ENCODE assay signal across 8 cellular contexts in genomic region chr6:107657755-107658461, GRCh38.
DNase-seq lines count a peak whose midpoint lies in the region; ATAC-seq and TF ChIP-seq lines count a peak whose summit lies in the region.

No MANE protein-coding gene starts in this region.

- H3K27me3 Mint-ChIP-seq in central memory CD8-positive, alpha-beta T cell, result peaks cover 9% of the 10 kb centered on the region

- H2AK5ac ChIP-seq in IMR-90 (ENCODE audit: low read depth, low read length), result no peak overlapping the region

- peak overlapping the region; percentile 31 for H2BK120ac ChIP-seq in IMR-90 (ENCODE audit: low read depth, low read length)

- H3K4me2 ChIP-seq in IMR-90 (ENCODE audit: low read depth, low read length), result peak overlapping the region; percentile 78

- H2BK20ac ChIP-seq in IMR-90 (ENCODE audit: low read depth, low read length), result no peak overlapping the region

- H3K9me3 ChIP-seq in IMR-90 (ENCODE audit: control insufficient read depth, insufficient read depth, low read length), result no peaks in the 10 kb centered on the region
- H3K9me3 ChIP-seq in mucosa of rectum (ENCODE audit: control insufficient read depth in 2 of 2, low read length in 2 of 2), result no peaks in the 10 kb centered on the region

- H4K20me1 ChIP-seq in IMR-90 (ENCODE audit: insufficient read depth, low read length), result peaks cover 6% of the 10 kb centered on the region; the same call in 1 of the 2 replicates

- H3K4me3 Mint-ChIP-seq in central memory CD8-positive, alpha-beta T cell, result peak overlapping the region; percentile 61

- H3K36me3 Mint-ChIP-seq in central memory CD8-positive, alpha-beta T cell (ENCODE audit: insufficient read depth), result no peaks in the 10 kb centered on the region

- peak; percentile 94 for ATAC-seq in GM21447 (IDR thresholded peaks at IDR 0.05; ENCODE audit: unreplicated experiment)
- peak; percentile 90 for ATAC-seq in IMR-90 (ENCODE audit: low read depth)
- ATAC-seq in central memory CD8-positive, alpha-beta T cell (replicated peaks; ENCODE audit: extremely low read depth, poor library complexity, severe bottlenecking), result peak; percentile 74

- no peak overlapping the region for H3K14ac ChIP-seq in IMR-90 (replicated peaks; ENCODE audit: low read depth, low read length)

- H3K9me1 ChIP-seq in IMR-90 (ENCODE audit: insufficient read depth, low read length), result peaks cover 9% of the 10 kb centered on the region

- POLR2A ChIA-PET in IMR-90 (lab: Charles Lee; ENCODE audit: unreplicated experiment), result no interaction called here

- peak; percentile 76 for DNase-seq in EL
- DNase-seq in IMR-90, result peak; percentile 86
- DNase-seq in T-helper 2 cell, result peak in 3 of 5 experiments; percentile 11 to 89 (median 27)
- no peak for DNase-seq in central memory CD8-positive, alpha-beta T cell (ENCODE audit: low spot score in 2 of 2)
- DNase-seq in NCI-H2171 (lab: John Stamatoyannopoulos, UW), result no peak

- peaks cover 0 to 2% of the 10 kb centered on the region in 2 experiments; a peak in 1 of 4 replicates for H3K79me1 ChIP-seq in IMR-90 (ENCODE audit: low read depth in 1 of 2, low read length in 2 of 2)

- no peak for TF ChIP-seq POLR2A in IMR-90 (IDR thresholded peaks at IDR 0.05; ENCODE audit: low read depth, low read length)

- dilution Hi-C loops in IMR-90 (cut with HindIII; ENCODE audit: low sequenced_read_pairs, unreplicated experiment), result no loop called here

- no peak overlapping the region; the same call in 2 of the 3 replicates for H2BK15ac ChIP-seq in IMR-90 (ENCODE audit: low read depth, low read length)

- H3K27me3 ChIP-seq in IMR-90 (ENCODE audit: control insufficient read depth, insufficient read depth, low read length), result no peaks in the 10 kb centered on the region
- H3K27me3 ChIP-seq in mucosa of rectum (ENCODE audit: control insufficient read depth in 2 of 2, insufficient read depth in 2 of 2, low read length in 2 of 2), result peaks cover 0 to 2% of the 10 kb centered on the region in 2 donors

- TF ChIP-seq CTCF in IMR-90 (conservative IDR thresholded peaks at IDR 0.05; ENCODE audit: low read depth, low read length), result peak; percentile 48

- H3K4me1 ChIP-seq in IMR-90 (ENCODE audit: control insufficient read depth, insufficient read depth, low read length), result peaks cover 27% of the 10 kb centered on the region
- H3K4me1 ChIP-seq in mucosa of rectum (ENCODE audit: control insufficient read depth in 2 of 2, insufficient read depth in 2 of 2, low read length in 2 of 2), result peaks cover 14% of the 10 kb centered on the region in 2 donors
- H3K4me1 ChIP-seq in urinary bladder (ENCODE audit: insufficient read depth), result no peaks in the 10 kb centered on the region

- H3K18ac ChIP-seq in IMR-90 (ENCODE audit: low read depth, low read length), result no peak overlapping the region; the same call in 1 of the 2 replicates

- peak; percentile 43 for TF ChIP-seq RAD21 in IMR-90 (IDR thresholded peaks at IDR 0.05; ENCODE audit: low read length)

- H3K36me3 ChIP-seq in IMR-90 (ENCODE audit: control insufficient read depth, insufficient read depth, low read length), result no peaks in the 10 kb centered on the region
- no peaks in the 10 kb centered on the region for H3K36me3 ChIP-seq in mucosa of rectum (ENCODE audit: control insufficient read depth in 2 of 2, insufficient read depth in 2 of 2, low read length in 2 of 2)
- no peaks in the 10 kb centered on the region for H3K36me3 ChIP-seq in urinary bladder (ENCODE audit: insufficient read depth)

- intact Hi-C loops in IMR-90 (cut with micrococcal nuclease), result loop anchor here (1.0 to 5.0 kb wide), 4 partner anchors 168 to 629 kb away; partner anchors contain the start of genes MTRES1 and SOBP

- no peak overlapping the region for H4K91ac ChIP-seq in IMR-90 (ENCODE audit: insufficient read depth, low read depth, low read length)

- H4K5ac ChIP-seq in IMR-90 (ENCODE audit: low read depth, low read length), result no peak overlapping the region; the same call in 1 of the 2 replicates

- H3K23ac ChIP-seq in IMR-90 (ENCODE audit: low read depth, low read length), result no peak overlapping the region

- H3K9me3 Mint-ChIP-seq in central memory CD8-positive, alpha-beta T cell, result no peaks in the 10 kb centered on the region

- CTCF ChIA-PET in IMR-90 (lab: Yijun Ruan, JAX), result interaction anchor here (1.1 to 1.7 kb wide), 3 partner anchors 14 to 340 kb away, joined by 3 to 5 read pairs (median 4); no protein-coding TSS in a partner anchor

- BruUV-seq in IMR-90 (replicated peaks; lab: Mats Ljungman, UMichigan), result no TSS peak

- no peak overlapping the region for H2BK5ac ChIP-seq in IMR-90 (ENCODE audit: low read depth, low read length, poor library complexity, severe bottlenecking)

- H3K27ac ChIP-seq in IMR-90 (ENCODE audit: insufficient read depth, low read length), result peak overlapping the region; percentile 79
- H3K27ac ChIP-seq in mucosa of rectum (ENCODE audit: low read depth in 2 of 2, low read length in 2 of 2), result peak overlapping the region; percentile 28 to 29
- peak overlapping the region; percentile 53 for H3K27ac ChIP-seq in urinary bladder (ENCODE audit: low read depth)

- WGBS in IMR-90 (ENCODE audit: extremely low coverage in 2 of 2, insufficient read length in 1 of 2), 2 experiments, result 12% methylated on average over 7 of the region's 17 CpGs; no CpG with 5 or more reads in 1 of the 2 experiments
- WGBS in urinary bladder, result 35% methylated on average over 17 of the region's 17 CpGs

- no peak overlapping the region for H2AK9ac ChIP-seq in IMR-90 (replicated peaks; ENCODE audit: low read depth, low read length, poor library complexity)

- H3K4ac ChIP-seq in IMR-90 (ENCODE audit: low read depth, low read length), result 0 out of 2 replicates have a peak overlapping the region, but pooled peaks have one; percentile 3

- no peak overlapping the region for H3K56ac ChIP-seq in IMR-90 (ENCODE audit: extremely low read depth, insufficient read depth, low read length)

- peak overlapping the region; percentile 8; the same call in 1 of the 2 replicates for H3K9ac ChIP-seq in IMR-90 (ENCODE audit: low read depth, low read length)
- no peak overlapping the region for H3K9ac ChIP-seq in mucosa of rectum (ENCODE audit: low read depth in 1 of 2, low read length in 2 of 2)

- H3K27ac Mint-ChIP-seq in central memory CD8-positive, alpha-beta T cell (ENCODE audit: low read depth), result peak overlapping the region; percentile 62

- H3K4me3 ChIP-seq in IMR-90 (ENCODE audit: insufficient read depth, low read depth, low read length) (peak overlapping the region; percentile 4; the same call in 1 of the 2 replicates), mucosa of rectum (ENCODE audit: low read length in 2 of 2) (peak overlapping the region in 1 of 2 donors; percentile 51), urinary bladder (ENCODE audit: low read depth, low read length) (peak overlapping the region; percentile 0)

- H4K8ac ChIP-seq in IMR-90 (ENCODE audit: low read depth in 2 of 2, low read length in 2 of 2), result peak overlapping the region in 1 of 2 experiments; percentile 17; a peak in 1 of 4 replicates

- H2AFZ ChIP-seq in IMR-90 (replicated peaks; ENCODE audit: low read length, poor library complexity), result peak overlapping the region; percentile 67

- in situ Hi-C loops in IMR-90 (cut with MboI; ENCODE audit: low sequenced_read_pairs), result no loop called here

- peaks cover 18% of the 10 kb centered on the region for H3K4me1 Mint-ChIP-seq in central memory CD8-positive, alpha-beta T cell

TF ChIP-seq in IMR-90, 13 proteins besides CTCF, POLR2A, EP300 and RAD21:
- TF ChIP-seq NFE2L2 (IDR thresholded peaks at IDR 0.05; ENCODE audit: low read depth, low read length) (no peak), FOS (IDR thresholded peaks at IDR 0.05; ENCODE audit: low read depth, low read length) (peak; percentile 64; the same call in 1 of the 2 replicates), MXI1 (IDR thresholded peaks at IDR 0.05; ENCODE audit: borderline replicate concordance, low read depth, low read length) (peak; percentile 69; the same call in 1 of the 2 replicates), USF2 (IDR thresholded peaks at IDR 0.05; ENCODE audit: low read depth, low read length) (no peak), CHD1 (IDR thresholded peaks at IDR 0.05; ENCODE audit: low read depth, low read length) (no peak), MAZ (IDR thresholded peaks at IDR 0.05; ENCODE audit: borderline replicate concordance, low read depth, low read length) (peak; percentile 80; the same call in 1 of the 2 replicates), RFX5 (IDR thresholded peaks at IDR 0.05; ENCODE audit: low read depth, low read length) (no peak), BHLHE40 (IDR thresholded peaks at IDR 0.05; ENCODE audit: low read depth, low read length) (peak; percentile 38; the same call in 1 of the 2 replicates), SMC3 (IDR thresholded peaks at IDR 0.05; ENCODE audit: low read depth, low read length) (0 out of 2 replicates have a peak, but pooled peaks have one; percentile 17), ELK1 (IDR thresholded peaks at IDR 0.05; ENCODE audit: borderline replicate concordance, low read depth, low read length) (no peak), RCOR1 (IDR thresholded peaks at IDR 0.05; ENCODE audit: insufficient replicate concordance, low read length) (peak; percentile 14), CEBPB (IDR thresholded peaks at IDR 0.05; ENCODE audit: low read depth, low read length) (no peak), MAFK (IDR thresholded peaks at IDR 0.05; ENCODE audit: low read depth, low read length) (no peak)

Comparison
In these comparisons a context has a peak if more than half of its experiments do, and no peak if none do; other contexts are left out.
1. DNase-seq: peak in EL (single experiment), IMR-90 (single experiment) and T-helper 2 cell (3 of 5); none in central memory CD8-positive, alpha-beta T cell (0 of 2) and NCI-H2171 (single experiment).
2. H3K27ac ChIP-seq: peak in every context shown above with its lines; median percentile 79 in IMR-90; 53 in urinary bladder; 28 in mucosa of rectum.
3. Peak in every context shown above with its lines, with median percentiles within 50 percentile points of each other: ATAC-seq.